ENCODE assay signal across 19 cellular contexts in the genomic region with DNA sequence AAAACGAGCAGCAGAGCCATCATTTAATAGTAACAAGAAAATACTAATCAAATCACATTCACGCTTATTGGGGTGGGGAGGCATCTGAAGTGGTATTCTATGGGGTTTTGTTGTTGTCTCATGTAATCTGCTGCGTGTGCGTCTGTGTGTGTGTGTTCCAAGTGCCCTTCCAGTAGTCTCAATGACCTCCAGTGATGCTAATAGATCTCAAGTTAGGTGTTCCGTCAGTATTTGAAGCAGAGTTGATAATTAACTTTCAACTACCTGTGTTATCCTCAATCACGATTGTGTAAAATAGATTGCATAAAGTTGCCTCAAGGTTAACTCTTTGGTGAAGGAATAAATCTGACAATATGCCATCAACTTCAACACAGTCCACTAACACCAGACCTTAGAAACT.
"Had no signal": no experiment of that assay in that cellular context is flagged by ENCODE, and none has a peak within 500 bp of the region (broad histone marks: within the 10 kb centered on the region; RNA-seq: fewer than 3 reads in every experiment).

No MANE protein-coding gene starts in this region.

- H3K27ac ChIP-seq: breast epithelium, foreskin keratinocyte, vagina had no signal

- H3K4me1 ChIP-seq: breast epithelium, foreskin keratinocyte, vagina had no signal

- H3K4me3 Mint-ChIP-seq: activated naive CD4-positive, alpha-beta T cell treated with anti-CD3 and anti-CD28 coated beads for 36 hours; activated naive CD8-positive, alpha-beta T cell treated with anti-CD3 and anti-CD28 coated beads, Interleukin-2, amount 50 U/mL, for 24 hours; dendritic cell treated with granulocyte-macrophage colony-stimulating factor and Interleukin-4, amounts not matched to agents 40 ng/mL and 50 ng/mL, for 4 days; neural crest cell; T-cell had no signal

- H3K27ac Mint-ChIP-seq: activated naive CD4-positive, alpha-beta T cell treated with anti-CD3 and anti-CD28 coated beads for 36 hours; activated naive CD8-positive, alpha-beta T cell treated with anti-CD3 and anti-CD28 coated beads, Interleukin-2, amount 50 U/mL, for 24 hours; activated T-helper 2 cell treated with anti-CD3 and anti-CD28 coated beads, Interferon-gamma antibody, Interleukin-2, Interleukin-4, amounts not matched to agents 10 μg/mL and 5 μg/mL and 100 μg/mL, durations not matched to agents 14 hours and 24 hours and 36 hours; dendritic cell treated with granulocyte-macrophage colony-stimulating factor and Interleukin-4, amounts not matched to agents 40 ng/mL and 50 ng/mL, for 4 days; T-cell had no signal

- H3K9me3 ChIP-seq: breast epithelium, vagina had no signal

- H3K27me3 ChIP-seq: breast epithelium, vagina had no signal

- H3K4me3 ChIP-seq: breast epithelium, vagina had no signal

- ATAC-seq: activated naive CD8-positive, alpha-beta T cell treated with anti-CD3 and anti-CD28 coated beads, Interleukin-2, amount 50 U/mL, for 24 hours; foreskin keratinocyte; left ventricle myocardium superior; T-cell had no signal

- H3K36me3 ChIP-seq: breast epithelium, vagina had no signal

- DNase-seq: activated CD4-positive, alpha-beta T cell treated with anti-CD3 and anti-CD28 coated beads for 1 hour; activated CD4-positive, alpha-beta T cell treated with anti-CD3 and anti-CD28 coated beads, Interleukin-2, amount 50 U/mL, for 4 hours; activated naive CD4-positive, alpha-beta T cell treated with anti-CD3 and anti-CD28 coated beads for 36 hours; activated naive CD8-positive, alpha-beta T cell treated with anti-CD3 and anti-CD28 coated beads, Interleukin-2, amount 50 U/mL, for 24 hours; aorta; cerebellar nuclear complex; effector memory CD4-positive, alpha-beta T cell; foreskin keratinocyte; glutamatergic neuron; left ventricle myocardium superior; stimulated activated CD4-positive, alpha-beta T cell treated with anti-CD3 and anti-CD28 coated beads, Interleukin-12 subunit alpha, Interleukin-12 subunit beta, amount 100 ng/mL, for 4 hours; stimulated activated CD4-positive, alpha-beta T cell treated with anti-CD3 and anti-CD28 coated beads, Interleukin-2, amount 100 ng/mL, for 24 hours; T-cell; T-helper 9 cell had no signal

- H3K9me3 Mint-ChIP-seq: activated naive CD4-positive, alpha-beta T cell treated with anti-CD3 and anti-CD28 coated beads for 36 hours; activated naive CD8-positive, alpha-beta T cell treated with anti-CD3 and anti-CD28 coated beads, Interleukin-2, amount 50 U/mL, for 24 hours; activated T-helper 2 cell treated with anti-CD3 and anti-CD28 coated beads, Interferon-gamma antibody, Interleukin-2, Interleukin-4, amounts not matched to agents 10 μg/mL and 5 μg/mL and 100 μg/mL, durations not matched to agents 14 hours and 24 hours and 36 hours; dendritic cell treated with granulocyte-macrophage colony-stimulating factor and Interleukin-4, amounts not matched to agents 40 ng/mL and 50 ng/mL, for 4 days; neural crest cell had no signal

- H3K4me1 Mint-ChIP-seq: activated naive CD8-positive, alpha-beta T cell treated with anti-CD3 and anti-CD28 coated beads, Interleukin-2, amount 50 U/mL, for 24 hours; T-cell had no signal

- H3K36me3 Mint-ChIP-seq: T-cell had no signal
